8 cellular contexts compared by ENCODE assay signal in the genomic region with DNA sequence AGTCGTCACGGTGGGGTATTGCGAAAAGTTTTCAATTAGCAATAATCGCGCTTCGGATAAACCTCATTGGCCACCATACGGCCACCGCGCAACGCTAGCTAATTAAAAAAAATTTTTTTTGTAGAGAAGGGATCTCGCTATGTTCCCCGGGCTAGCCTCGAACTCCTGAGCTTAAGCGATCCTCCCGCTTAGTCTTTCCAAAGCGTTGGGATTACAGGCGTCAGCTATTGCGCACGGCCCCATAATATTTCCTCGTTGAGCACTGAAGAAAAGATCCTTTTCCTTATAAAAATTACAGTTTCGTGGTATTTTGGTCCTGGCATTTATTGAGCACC. TPM values are rescaled to one million over a fixed set of nuclear protein-coding genes. Genes with fewer than 3 reads are reported as not detected.
DNase-seq lines count a peak whose midpoint lies in the region; ATAC-seq and TF ChIP-seq lines count a peak whose summit lies in the region.

No MANE protein-coding gene starts in this region.

- no peak for ATAC-seq in PC-3
- ATAC-seq in HG03108 (IDR thresholded peaks at IDR 0.05; ENCODE audit: unreplicated experiment): no peak
- no peak for ATAC-seq in esophagus mucosa

- POLR2A ChIA-PET in PC-3 (lab: Charles Lee; ENCODE audit: unreplicated experiment): interaction anchor here (0.6 to 1.0 kb wide), 3 partner anchors 19 to 193 kb away, joined by 3 to 6 read pairs (median 4); a partner anchor contains a TSS

- H3K9ac ChIP-seq in PC-3 (ENCODE audit: low read length) (peak overlapping the region; percentile 84), endocrine pancreas (ENCODE audit: control insufficient read depth, insufficient read depth, low read length) (peak overlapping the region; percentile 93)

- 0 out of 2 replicates have a peak, but pooled peaks cover 8% of the 10 kb centered on the region for H4K20me1 ChIP-seq in PC-3 (ENCODE audit: low read length)
- H4K20me1 ChIP-seq in osteoblast (ENCODE audit: insufficient read depth, low read length): peaks cover 27% of the 10 kb centered on the region

- peak; percentile 67 for DNase-seq in NCI-H748 (lab: John Stamatoyannopoulos, UW; ENCODE audit: unreplicated experiment)
- no peak for DNase-seq in NCI-H748 treated with DMSO at 0.1 percent for 48 hours (lab: John Stamatoyannopoulos, UW)
- peak; percentile 24 for DNase-seq in PC-3
- DNase-seq in osteoblast (ENCODE audit: insufficient read length, low spot score, missing footprints): peak; percentile 1
- DNase-seq in retina: no peak

- no peaks in the 10 kb centered on the region for H3K9me2 ChIP-seq in PC-3 (replicated peaks; ENCODE audit: low read length)

- H3K4me1 ChIP-seq in PC-3 (ENCODE audit: insufficient read depth, low read length) (peaks cover 24% of the 10 kb centered on the region), endocrine pancreas (ENCODE audit: control insufficient read depth, insufficient read depth, low read length) (no peaks in the 10 kb centered on the region), osteoblast (ENCODE audit: insufficient read depth, low read length) (peaks cover 27% of the 10 kb centered on the region)

- CTCF ChIA-PET in PC-3 (lab: Charles Lee): interaction anchor here (0.5 to 1.5 kb wide), 6 partner anchors 14 to 467 kb away, joined by 3 to 16 read pairs (median 5); a partner anchor contains a TSS

- H2AFZ ChIP-seq in PC-3 (ENCODE audit: low read length): peak overlapping the region; percentile 98
- peak overlapping the region; percentile 88 for H2AFZ ChIP-seq in osteoblast (ENCODE audit: low read length)

- H3K4me2 ChIP-seq in PC-3 (ENCODE audit: low read length): peak overlapping the region; percentile 94
- H3K4me2 ChIP-seq in osteoblast (ENCODE audit: insufficient read depth, low read length): peak overlapping the region; percentile 88

- peaks cover 4% of the 10 kb centered on the region for H3F3A ChIP-seq in PC-3 (ENCODE audit: low read length, unreplicated experiment)

- H3K9me3 ChIP-seq in PC-3 (ENCODE audit: low read length) (no peaks in the 10 kb centered on the region), endocrine pancreas (ENCODE audit: control insufficient read depth, low read length) (no peaks in the 10 kb centered on the region), osteoblast (ENCODE audit: low read depth, low read length) (no peaks in the 10 kb centered on the region)

- TF ChIP-seq CTCF in PC-3 (conservative IDR thresholded peaks at IDR 0.05; ENCODE audit: low read depth, low read length): 0 out of 2 replicates have a peak, but pooled peaks have one; percentile 1
- TF ChIP-seq CTCF in osteoblast (IDR thresholded peaks at IDR 0.05; ENCODE audit: extremely low read depth, low read depth, low read length): no peak

- intact Hi-C loops in PC-3 (cut with micrococcal nuclease): loop anchor here (1.0 kb wide), 3 partner anchors 19 to 73 kb away; no protein-coding TSS in a partner anchor

- H3K79me2 ChIP-seq in PC-3 (ENCODE audit: low read length) (peaks cover 35% of the 10 kb centered on the region), osteoblast (ENCODE audit: insufficient read depth, low read length) (peaks cover 30% of the 10 kb centered on the region)

- H3K27me3 ChIP-seq in PC-3 (ENCODE audit: low read length) (no peaks in the 10 kb centered on the region), endocrine pancreas (ENCODE audit: control insufficient read depth, insufficient read depth, low read length) (no peaks in the 10 kb centered on the region), osteoblast (ENCODE audit: insufficient read depth, low read length) (no peaks in the 10 kb centered on the region)

- TSS peak; percentile 79 for BruUV-seq in PC-3 (replicated peaks; lab: Mats Ljungman, UMichigan)

- H3K27ac ChIP-seq in PC-3 (ENCODE audit: low read length) (peak overlapping the region; percentile 76), osteoblast (ENCODE audit: low read depth, low read length) (peak overlapping the region; percentile 82)

- H3K4me3 ChIP-seq in PC-3 (ENCODE audit: low read length): peak overlapping the region; percentile 83
- H3K4me3 ChIP-seq in endocrine pancreas (ENCODE audit: control insufficient read depth, insufficient read depth, low read length): peak overlapping the region; percentile 71
- peak overlapping the region; percentile 72 for H3K4me3 ChIP-seq in osteoblast (ENCODE audit: insufficient read depth, low read length)

- no peaks in the 10 kb centered on the region for H3K36me3 ChIP-seq in PC-3 (ENCODE audit: low read depth, low read length)
- H3K36me3 ChIP-seq in endocrine pancreas (ENCODE audit: control insufficient read depth, insufficient read depth, low read length): no peaks in the 10 kb centered on the region
- peaks cover 9% of the 10 kb centered on the region for H3K36me3 ChIP-seq in osteoblast (ENCODE audit: insufficient read depth, low read length)

RNA-seq across cellular contexts. Expression of a gene that starts 0.8 kb away (rescaled TPM):
- 27.0 and 31.1 TPM in 2 replicates for total RNA-seq in PC-3 (2014; rRNA removed)
- total RNA-seq in osteoblast: 44.9 and 53.6 TPM in 2 replicates
- total RNA-seq in esophagus mucosa: 40.3 TPM

RNA-seq across cellular contexts. Expression of a gene that starts 4.9 kb away (rescaled TPM):
- total RNA-seq in PC-3 (2014; rRNA removed) (3.0 and 3.3 TPM in 2 replicates), osteoblast (2.5 and 3.2 TPM in 2 replicates), esophagus mucosa (1.7 TPM)

RNA-seq across cellular contexts. Expression of a gene that starts 18.7 kb away (rescaled TPM):
- total RNA-seq in PC-3 (2014; rRNA removed): 803 and 1,015 TPM in 2 replicates
- 214 and 243 TPM in 2 replicates for total RNA-seq in osteoblast
- 302 TPM for total RNA-seq in esophagus mucosa

RNA-seq across cellular contexts. Expression of a gene that starts 48.8 kb away (rescaled TPM):
- total RNA-seq in PC-3 (2014; rRNA removed): not detected in 2 replicates
- total RNA-seq in osteoblast: under 0.01 TPM in 2 replicates
- total RNA-seq in esophagus mucosa: 0.76 TPM

Comparison
In these comparisons a context has a peak if more than half of its experiments do, and no peak if none do; other contexts are left out.
1. DNase-seq: peak in NCI-H748 (single experiment), PC-3 (single experiment) and osteoblast (single experiment); none in NCI-H748 treated with DMSO at 0.1 percent for 48 hours (single experiment) and retina (single experiment).
2. Peak in every context shown above with its lines, with median percentiles within 50 percentile points of each other: H3K4me3 ChIP-seq.